ENCODE assay signal across 13 cellular contexts in the genomic region with DNA sequence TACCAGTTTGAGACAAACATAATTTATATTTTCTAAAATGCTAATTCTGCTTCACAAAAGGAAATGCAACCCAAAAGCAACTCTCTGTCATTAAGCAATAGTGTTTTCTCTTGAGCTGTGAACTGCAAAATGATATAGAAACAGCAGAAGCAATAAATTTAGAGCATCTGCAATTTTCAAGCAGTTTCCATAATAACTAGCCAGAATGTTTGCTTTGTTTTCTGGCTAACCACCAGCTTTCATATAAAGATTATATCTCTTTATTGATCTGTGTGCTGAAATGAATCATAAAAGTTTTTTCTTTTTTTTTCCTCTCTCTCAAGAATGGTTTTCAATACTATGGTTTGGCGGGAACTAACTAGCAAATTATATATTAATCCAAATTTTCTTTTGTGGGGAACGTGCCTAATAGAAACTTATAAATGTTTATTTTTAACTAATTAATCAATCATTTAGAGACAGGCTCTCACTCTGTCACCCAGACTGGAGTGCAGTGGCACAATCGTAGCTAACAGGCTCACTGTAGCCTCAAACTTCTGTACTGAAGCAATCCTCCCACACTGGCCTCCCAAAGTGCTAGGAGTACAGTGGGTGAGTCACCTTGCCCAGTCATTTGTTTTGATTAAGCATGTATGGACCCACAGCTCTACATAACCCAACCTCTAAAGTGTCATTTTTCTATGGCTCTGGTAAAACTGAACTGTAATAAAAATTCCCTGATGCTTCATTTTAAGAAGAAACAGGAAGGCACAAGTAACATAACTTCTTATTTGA.
DNase-seq lines count a peak whose midpoint lies in the region; TF ChIP-seq lines count a peak whose summit lies in the region.
"Had no signal": no experiment of that assay in that cellular context is flagged by ENCODE, and none has a peak within 500 bp of the region (broad histone marks: within the 10 kb centered on the region; RNA-seq: fewer than 3 reads in every experiment).

No MANE protein-coding gene starts in this region.

- intact Hi-C loops in posterior vena cava (cut with DNase I) = no loop called here
- intact Hi-C loops in cardiac septum (cut with DNase I) = no loop called here

- peak; percentile 41 for DNase-seq in NCI-H1694 treated with DMSO at 0.1 percent for 48 hours (lab: John Stamatoyannopoulos, UW)
- DNase-seq in NCI-H1694 (lab: John Stamatoyannopoulos, UW) = no peak
- peak; percentile 30 for DNase-seq in NCI-H146 treated with DMSO at 0.1 percent for 48 hours (lab: John Stamatoyannopoulos, UW; ENCODE audit: unreplicated experiment)
- DNase-seq in astrocyte of the spinal cord (ENCODE audit: low read depth, low spot score) = peak; percentile 20
- DNase-seq in posterior vena cava (ENCODE audit: low spot score) = peak; percentile 18
- DNase-seq in SK-N-DZ (ENCODE audit: low spot score) = no peak
- DNase-seq in cardiac septum (ENCODE audit: low spot score) = no peak
- no peak for DNase-seq in T-helper 1 cell
- DNase-seq: gastrocnemius medialis; GF-D8; MM.1S; stimulated activated CD8-positive, alpha-beta memory T cell treated with anti-CD3 and anti-CD28 coated beads, Interleukin-4, amount 100 ng/mL, for 48 hours; thyroid gland had no signal

- TF ChIP-seq CTCF in astrocyte of the spinal cord (IDR thresholded peaks at IDR 0.05; ENCODE audit: low read depth, low read length) = no peak

- no peak overlapping the region for H3K4me3 ChIP-seq in astrocyte of the spinal cord (ENCODE audit: low read depth, low read length)
- H3K4me3 ChIP-seq: gastrocnemius medialis, thyroid gland had no signal

- in situ Hi-C loops in astrocyte of the spinal cord (cut with HindIII; ENCODE audit: low sequenced_read_pairs) = no loop called here

Comparison
In these comparisons a context has a peak if more than half of its experiments do, and no peak if none do; other contexts are left out.
1. DNase-seq: peak in NCI-H1694 treated with DMSO at 0.1 percent for 48 hours (single experiment), NCI-H146 treated with DMSO at 0.1 percent for 48 hours (single experiment), astrocyte of the spinal cord (single experiment) and posterior vena cava (single experiment); none in NCI-H1694 (single experiment), SK-N-DZ (single experiment), cardiac septum (single experiment) and T-helper 1 cell (0 of 5).